Comparison of ENCODE assay signal across 8 cellular contexts in the genomic region with DNA sequence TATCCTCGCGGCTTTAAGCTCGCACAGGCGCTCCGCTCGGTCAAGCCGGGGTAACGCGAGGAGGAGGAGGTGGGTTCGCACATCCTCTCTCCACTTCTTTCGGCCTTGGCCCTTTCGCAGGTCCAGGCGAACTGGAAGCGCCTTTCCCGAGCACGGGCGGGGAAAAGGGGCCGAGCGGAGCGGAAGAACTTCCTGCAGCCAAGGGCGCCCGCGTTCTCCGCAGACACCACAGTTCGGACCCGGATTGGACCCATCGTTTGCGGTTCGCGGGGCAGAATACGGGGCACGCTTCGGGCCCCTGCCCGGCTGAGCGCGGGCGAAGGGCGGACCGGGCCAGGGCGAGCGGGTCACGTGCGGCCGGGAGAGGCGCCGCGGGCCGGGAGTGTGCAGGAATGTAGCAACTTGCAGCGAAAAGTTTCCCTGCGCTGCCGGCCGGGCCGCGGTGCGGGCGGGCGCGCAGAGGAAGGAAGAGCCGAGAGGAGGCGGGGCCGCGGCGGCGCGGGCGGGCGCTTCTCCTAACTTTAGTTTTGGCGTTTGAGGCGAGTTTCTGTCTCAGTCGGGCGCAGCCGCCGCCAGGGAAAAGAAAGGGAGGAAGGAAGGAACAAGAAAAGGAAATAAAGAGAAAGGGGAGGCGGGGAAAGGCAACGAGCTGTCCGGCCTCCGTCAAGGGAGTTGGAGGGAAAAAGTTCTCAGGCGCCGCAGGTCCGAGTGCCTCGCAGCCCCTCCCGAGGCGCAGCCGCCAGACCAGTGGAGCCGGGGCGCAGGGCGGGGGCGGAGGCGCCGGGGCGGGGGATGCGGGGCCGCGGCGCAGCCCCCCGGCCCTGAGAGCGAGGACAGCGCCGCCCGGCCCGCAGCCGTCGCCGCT. TPM values are rescaled to one million over a fixed set of nuclear protein-coding genes. Genes with fewer than 3 reads are reported as not detected.
A peak's percentile ranks its signal among the peaks of the same experiment; 100 is the strongest.
DNase-seq lines count a peak whose midpoint lies in the region; ATAC-seq and TF ChIP-seq lines count a peak whose summit lies in the region.

A gene (plus strand): TSS at position 552 of the 865 bp plus-strand sequence. CDS start 402 bp downstream, outside the sequence.

- TF ChIP-seq CTCF in HL-60 (IDR thresholded peaks at IDR 0.05; ENCODE audit: insufficient read depth, low read length) (no peak), right atrium auricular region (IDR thresholded peaks at IDR 0.05) (no peak), psoas muscle (IDR thresholded peaks at IDR 0.05) (no peak)

- H3K9me3 ChIP-seq in CD4-positive, CD25-positive, alpha-beta regulatory T cell (ENCODE audit: control insufficient read depth in 2 of 2, low read length in 2 of 2), result peaks cover 0 to 2% of the 10 kb centered on the region in 2 experiments
- H3K9me3 ChIP-seq in right atrium auricular region, result no peaks in the 10 kb centered on the region
- H3K9me3 ChIP-seq in psoas muscle, result no peaks in the 10 kb centered on the region

- H3K4me1 Mint-ChIP-seq in CD4-positive, CD25-positive, alpha-beta regulatory T cell, result peaks cover 0 to 23% (median 12%) of the 10 kb centered on the region in 4 donors
- H3K4me1 Mint-ChIP-seq in T-helper 1 cell treated with Interleukin-12 subunit alpha and Interleukin-12 subunit beta and Interleukin-4 antibody, amounts not matched to agents 30 μg/mL and 1 μg/mL, for 36 hours (ENCODE audit: low read depth), result peaks cover 8% of the 10 kb centered on the region

- H3K4me3 ChIP-seq in CD4-positive, CD25-positive, alpha-beta regulatory T cell (ENCODE audit: low read depth, low read length), result peak within 1 kb of the TSS; percentile 48
- H3K4me3 ChIP-seq in HL-60 (replicated peaks; ENCODE audit: insufficient read depth, low read length) (peak within 1 kb of the TSS; percentile 58), right atrium auricular region (peak within 1 kb of the TSS; percentile 84 to 93), psoas muscle (peak within 1 kb of the TSS; percentile 91), urinary bladder (ENCODE audit: low read depth, low read length) (peak within 1 kb of the TSS; percentile 77)

- no peaks in the 10 kb centered on the region for H3K36me3 ChIP-seq in CD4-positive, CD25-positive, alpha-beta regulatory T cell (ENCODE audit: control insufficient read depth, insufficient read depth, low read length)
- H3K36me3 ChIP-seq in right atrium auricular region (peaks cover 6% of the 10 kb centered on the region), psoas muscle (ENCODE audit: insufficient read depth in 1 of 2, low read depth in 1 of 2) (no peaks in the 10 kb centered on the region), urinary bladder (ENCODE audit: insufficient read depth) (no peaks in the 10 kb centered on the region)

- H3K27ac ChIP-seq in CD4-positive, CD25-positive, alpha-beta regulatory T cell (ENCODE audit: insufficient read depth, low read length, poor library complexity, severe bottlenecking), result no peak within 1 kb of the TSS
- H3K27ac ChIP-seq in HL-60 (replicated peaks) (no peak within 1 kb of the TSS), angular gyrus (ENCODE audit: low read depth, low read length) (peak within 1 kb of the TSS; percentile 48), right atrium auricular region (peak within 1 kb of the TSS; percentile 95 to 99), psoas muscle (peak within 1 kb of the TSS; percentile 94), urinary bladder (ENCODE audit: low read depth) (peak within 1 kb of the TSS; percentile 99)

- DNase-seq in CD4-positive, CD25-positive, alpha-beta regulatory T cell, result peak; percentile 27 to 77 (median 55)
- DNase-seq in HL-60 (ENCODE audit: low read depth in 1 of 2, low spot score in 1 of 2) (peak; percentile 51 to 57), right atrium auricular region (ENCODE audit: low spot score) (peak; percentile 90), psoas muscle (peak; percentile 94 to 95)

- peak; percentile 59 to 68 for ATAC-seq in CD4-positive, CD25-positive, alpha-beta regulatory T cell (ENCODE audit: low read depth in 2 of 2)
- ATAC-seq in GM19468 (IDR thresholded peaks at IDR 0.05; ENCODE audit: extremely low read depth, unreplicated experiment) (peak; percentile 44), psoas muscle (peak; percentile 84 to 88 (median 86))

- no peaks in the 10 kb centered on the region for H3K36me3 Mint-ChIP-seq in CD4-positive, CD25-positive, alpha-beta regulatory T cell
- H3K36me3 Mint-ChIP-seq in T-helper 1 cell treated with Interleukin-12 subunit alpha and Interleukin-12 subunit beta and Interleukin-4 antibody, amounts not matched to agents 30 μg/mL and 1 μg/mL, for 36 hours (ENCODE audit: low read depth), result no peaks in the 10 kb centered on the region

- H3K27ac Mint-ChIP-seq in CD4-positive, CD25-positive, alpha-beta regulatory T cell, result peak within 1 kb of the TSS in 1 of 3 donors; percentile 69
- H3K27ac Mint-ChIP-seq in T-helper 1 cell treated with Interleukin-12 subunit alpha and Interleukin-12 subunit beta and Interleukin-4 antibody, amounts not matched to agents 30 μg/mL and 1 μg/mL, for 36 hours, result peak within 1 kb of the TSS; percentile 80

- intact Hi-C loops in psoas muscle (cut with DNase I), result loop anchor here (2.0 to 5.0 kb wide), 5 partner anchors 42 to 159 kb away; no protein-coding TSS in a partner anchor

- H3K4me1 ChIP-seq in CD4-positive, CD25-positive, alpha-beta regulatory T cell (ENCODE audit: control insufficient read depth, insufficient read depth, low read length, poor library complexity, severe bottlenecking), result peaks cover 14% of the 10 kb centered on the region
- H3K4me1 ChIP-seq in right atrium auricular region, result peaks cover 0 to 23% of the 10 kb centered on the region in 2 donors
- H3K4me1 ChIP-seq in psoas muscle, result peaks cover 24% of the 10 kb centered on the region
- no peaks in the 10 kb centered on the region for H3K4me1 ChIP-seq in urinary bladder (ENCODE audit: insufficient read depth)

- 0 to 1% (median 0%) methylated on average over 81 to 104 of the region's 104 CpGs for WGBS in psoas muscle, 3 donors
- WGBS in urinary bladder, result under 1% methylated on average over 104 of the region's 104 CpGs

- peaks cover 0 to 2% (median 0%) of the 10 kb centered on the region in 7 donors for H3K9me3 Mint-ChIP-seq in CD4-positive, CD25-positive, alpha-beta regulatory T cell
- no peaks in the 10 kb centered on the region for H3K9me3 Mint-ChIP-seq in T-helper 1 cell treated with Interleukin-12 subunit alpha and Interleukin-12 subunit beta and Interleukin-4 antibody, amounts not matched to agents 30 μg/mL and 1 μg/mL, for 36 hours

- H3K27me3 ChIP-seq in CD4-positive, CD25-positive, alpha-beta regulatory T cell (ENCODE audit: control insufficient read depth, insufficient read depth, low read length), result peaks cover 35% of the 10 kb centered on the region
- peaks cover 33% of the 10 kb centered on the region for H3K27me3 ChIP-seq in HL-60 (ENCODE audit: insufficient read depth, poor library complexity, severe bottlenecking)
- no peaks in the 10 kb centered on the region for H3K27me3 ChIP-seq in right atrium auricular region
- no peaks in the 10 kb centered on the region for H3K27me3 ChIP-seq in psoas muscle (ENCODE audit: insufficient read depth in 3 of 3, low read length in 2 of 3)

- peaks cover 64% of the 10 kb centered on the region for H3K27me3 Mint-ChIP-seq in CD4-positive, CD25-positive, alpha-beta regulatory T cell
- H3K27me3 Mint-ChIP-seq in T-helper 1 cell treated with Interleukin-12 subunit alpha and Interleukin-12 subunit beta and Interleukin-4 antibody, amounts not matched to agents 30 μg/mL and 1 μg/mL, for 36 hours (ENCODE audit: low read depth), result peaks cover 59% of the 10 kb centered on the region

- peak within 1 kb of the TSS; percentile 90 to 97 (median 93) for H3K4me3 Mint-ChIP-seq in CD4-positive, CD25-positive, alpha-beta regulatory T cell
- H3K4me3 Mint-ChIP-seq in T-helper 1 cell treated with Interleukin-12 subunit alpha and Interleukin-12 subunit beta and Interleukin-4 antibody, amounts not matched to agents 30 μg/mL and 1 μg/mL, for 36 hours, result peak within 1 kb of the TSS; percentile 97

RNA-seq across cellular contexts. Expression of the gene that starts here (rescaled TPM):
- total RNA-seq in CD4-positive, CD25-positive, alpha-beta regulatory T cell, result not detected
- polyA plus RNA-seq in CD4-positive, CD25-positive, alpha-beta regulatory T cell, result not detected
- 100 to 1,000 TPM in 1 of 2 donors, 10 to 100 TPM in 1; 85.0 to 135 TPM for total RNA-seq in right atrium auricular region
- total RNA-seq in psoas muscle, result 100 to 1,000 TPM in 2 of 4 donors, 10 to 100 TPM in 2; 28.6 to 124 (median 82.3) TPM
- 10 to 100 TPM; 11.5 to 42.3 (median 32.1) TPM for polyA plus RNA-seq in psoas muscle
- 129 TPM for total RNA-seq in urinary bladder
- polyA plus RNA-seq in urinary bladder, result 112 TPM

Comparison
In these comparisons a context has a peak if more than half of its experiments do, and no peak if none do; other contexts are left out.
1. RNA of the gene that starts here (total RNA-seq): 85.0 to 135 TPM in right atrium auricular region, 129 TPM in urinary bladder (single experiment) and 28.6 to 124 TPM in psoas muscle; not detected in CD4-positive, CD25-positive, alpha-beta regulatory T cell (single experiment); every median in the first group is over 10 times any median in the second.
2. RNA of the gene that starts here (polyA plus RNA-seq): 112 TPM in urinary bladder (single experiment) and 11.5 to 42.3 TPM in psoas muscle; not detected in CD4-positive, CD25-positive, alpha-beta regulatory T cell; every median in the first group is over 10 times any median in the second.
3. Peak in DNase-seq, ATAC-seq and H3K4me3 ChIP-seq in CD4-positive, CD25-positive, alpha-beta regulatory T cell; RNA of the gene not detected or under 1 TPM.
4. H3K27ac ChIP-seq: peak in angular gyrus (single experiment), right atrium auricular region (2 of 2), psoas muscle (single experiment) and urinary bladder (single experiment); none in CD4-positive, CD25-positive, alpha-beta regulatory T cell (single experiment) and HL-60 (single experiment).
5. Peak in every context shown above with its lines, with median percentiles within 50 percentile points of each other: ATAC-seq, DNase-seq and H3K4me3 ChIP-seq.